In genomic region chr1:8259498-8260290, GRCh38 we compare ENCODE assay signal across 8 cellular contexts. TPM values are rescaled to one million over a fixed set of nuclear protein-coding genes. Genes with fewer than 3 reads are reported as not detected.
A peak's percentile ranks its signal among the peaks of the same experiment; 100 is the strongest.
DNase-seq lines count a peak whose midpoint lies in the region; ATAC-seq, FAIRE-seq and TF ChIP-seq lines count a peak whose summit lies in the region.

No MANE protein-coding gene starts in this region.

- H3K9ac ChIP-seq in smooth muscle cell (ENCODE audit: low read depth), result no peak overlapping the region

- DNase-seq in hepatic stellate cell (ENCODE audit: low spot score) (peak; percentile 54), smooth muscle cell (lab: John Stamatoyannopoulos, UW; ENCODE audit: unreplicated experiment) (no peak), D721Med (ENCODE audit: insufficient read length, low spot score) (no peak), cerebellar nuclear complex (lab: John Stamatoyannopoulos, UW) (no peak)
- no peak for DNase-seq in activated CD4-positive, CD25-positive, alpha-beta regulatory T cell treated with anti-CD3 and anti-CD28 coated beads, Interleukin-2, amount 50 U/mL, for 72 hours

- H3K36me3 ChIP-seq in HEK293 (ENCODE audit: control insufficient read depth in 2 of 2, insufficient read depth in 1 of 2, low read length in 2 of 2) (no peaks in the 10 kb centered on the region), smooth muscle cell (ENCODE audit: low read depth) (no peaks in the 10 kb centered on the region)

- H3F3A ChIP-seq in smooth muscle cell (ENCODE audit: low read depth), result peaks cover 9% of the 10 kb centered on the region

- FAIRE-seq in D721Med (lab: Jason Lieb, UNC), result no peak

- H3K27ac ChIP-seq in HEK293 (ENCODE audit: extremely low read depth, low read depth, low read length) (no peak overlapping the region), smooth muscle cell (ENCODE audit: low read depth) (peak overlapping the region; percentile 29)

- H3K4me3 ChIP-seq in HEK293 (ENCODE audit: low read depth, low read length) (no peak overlapping the region), WI38 (ENCODE audit: low read depth, low read length) (peak overlapping the region; percentile 27), smooth muscle cell (peak overlapping the region; percentile 4)

- no peaks in the 10 kb centered on the region for H3K27me3 ChIP-seq in smooth muscle cell (ENCODE audit: low read depth)

- POLR2A ChIA-PET in HEK293 (lab: Yijun Ruan, JAX), result interaction anchor here (0.6 kb wide), 1 partner anchor 285 kb away, joined by 3 read pairs; no protein-coding TSS in a partner anchor

- no peaks in the 10 kb centered on the region for H3K9me3 ChIP-seq in HEK293 (ENCODE audit: control insufficient read depth, insufficient read depth, low read depth, low read length)
- no peaks in the 10 kb centered on the region for H3K9me3 ChIP-seq in smooth muscle cell (replicated peaks; ENCODE audit: low read depth)

- no peak for ATAC-seq in HG03280 (IDR thresholded peaks at IDR 0.05; ENCODE audit: unreplicated experiment)

- no peaks in the 10 kb centered on the region for H3K79me2 ChIP-seq in smooth muscle cell (ENCODE audit: low read depth)

- H4K20me1 ChIP-seq in smooth muscle cell (ENCODE audit: low read depth), result no peaks in the 10 kb centered on the region

- CTCF ChIA-PET in HEK293 (lab: Yijun Ruan, JAX), result interaction anchor here (0.6 to 0.7 kb wide), 3 partner anchors 16 to 275 kb away, joined by 3 to 6 read pairs (median 3); no protein-coding TSS in a partner anchor

- peak overlapping the region; percentile 74 for H3K4me2 ChIP-seq in smooth muscle cell

- peaks cover 7% of the 10 kb centered on the region for H3K4me1 ChIP-seq in HEK293 (ENCODE audit: control insufficient read depth, insufficient read depth, low read length)
- peaks cover 5% of the 10 kb centered on the region for H3K4me1 ChIP-seq in smooth muscle cell (ENCODE audit: low read depth)

- TF ChIP-seq CTCF in HEK293 (tag by site-specific recombination; IDR thresholded peaks at IDR 0.05) (no peak), WI38 (IDR thresholded peaks at IDR 0.05; ENCODE audit: low read depth, low read length) (no peak), smooth muscle cell (IDR thresholded peaks at IDR 0.05; ENCODE audit: borderline replicate concordance, insufficient read depth, poor library complexity, severe bottlenecking) (no peak), D721Med (IDR thresholded peaks at IDR 0.05; ENCODE audit: insufficient read depth, missing control alignments) (no peak)

- peak overlapping the region; percentile 87 for H2AFZ ChIP-seq in smooth muscle cell (ENCODE audit: low read depth)

- 43% methylated on average over 13 of the region's 13 CpGs for WGBS in smooth muscle cell (ENCODE audit: low lambda C conversion rate)

TF ChIP-seq in HEK293, 187 proteins besides CTCF, POLR2A, EP300 and RAD21:
- TF ChIP-seq ZNF837 (tag by site-specific recombination; IDR thresholded peaks at IDR 0.05) (no peak), RBAK (tag by site-specific recombination; IDR thresholded peaks at IDR 0.05) (no peak), ZNF621 (tag by site-specific recombination; IDR thresholded peaks at IDR 0.05) (no peak), ZNF624 (tag by site-specific recombination; IDR thresholded peaks at IDR 0.05) (no peak), ZNF114 (tag by site-specific recombination; IDR thresholded peaks at IDR 0.05) (no peak), ZBTB44 (tag by site-specific recombination; IDR thresholded peaks at IDR 0.05) (no peak), PRDM1 (tag by site-specific recombination; IDR thresholded peaks at IDR 0.05) (0 out of 2 replicates have a peak, but pooled peaks have one; percentile 6), ZNF121 (tag by site-specific recombination; IDR thresholded peaks at IDR 0.05) (peak; percentile 66), ZNF366 (tag by site-specific recombination; conservative IDR thresholded peaks at IDR 0.05) (peak; percentile 91), SALL2 (tag by site-specific recombination; IDR thresholded peaks at IDR 0.05; ENCODE audit: borderline replicate concordance) (no peak)

RNA-seq across cellular contexts. Expression of gene SLC45A1, which starts 58.2 kb away (rescaled TPM):
- total RNA-seq in smooth muscle cell, result 1.7 TPM in 1 of 2 replicates, not detected in the other
- polyA plus RNA-seq in smooth muscle cell, result 1.8 and 3.0 TPM in 2 replicates
